8 cellular contexts compared by ENCODE assay signal in genomic region chr18:44826418-44827259, GRCh38.
DNase-seq lines count a peak whose midpoint lies in the region; ATAC-seq and TF ChIP-seq lines count a peak whose summit lies in the region.

No MANE protein-coding gene starts in this region.

- CTCF ChIA-PET in activated naive CD4-positive, alpha-beta T cell treated with anti-CD3 and anti-CD28 coated beads, Interleukin-2, amount 10 ng/mL, durations not matched to agents 7 days and 5 days (lab: Charles Lee): interaction anchor here (0.7 kb wide), 1 partner anchor 142 kb away, joined by 3 read pairs; no protein-coding TSS in a partner anchor

- DNase-seq in DMS53 treated with DMSO at 0.1 percent for 48 hours (lab: John Stamatoyannopoulos, UW; ENCODE audit: unreplicated experiment) (peak; percentile 66), NCI-H446 treated with DMSO at 0.1 percent for 48 hours (lab: John Stamatoyannopoulos, UW) (peak; percentile 87), endothelial cell (ENCODE audit: low spot score) (no peak)
- DNase-seq in stimulated activated CD4-positive, alpha-beta T cell treated with anti-CD3 and anti-CD28 coated beads, Interleukin-4, amount 100 ng/mL, for 1 hour: no peak
- no peak for DNase-seq in activated naive CD4-positive, alpha-beta T cell treated with anti-CD3 and anti-CD28 coated beads, Interleukin-2, amount 10 ng/mL, durations not matched to agents 7 days and 5 days

- peak overlapping the region; percentile 57 for H3K27ac Mint-ChIP-seq in endothelial cell (ENCODE audit: unreplicated experiment)
- no peak overlapping the region for H3K27ac Mint-ChIP-seq in activated naive CD4-positive, alpha-beta T cell treated with anti-CD3 and anti-CD28 coated beads, Interleukin-2, amount 10 ng/mL, durations not matched to agents 7 days and 5 days

- peaks cover 9 to 25% of the 10 kb centered on the region in 2 donors for H3K4me1 ChIP-seq in mucosa of rectum (ENCODE audit: control insufficient read depth in 2 of 2, insufficient read depth in 2 of 2, low read length in 2 of 2)

- H3K9ac ChIP-seq in mucosa of rectum (ENCODE audit: low read depth in 1 of 2, low read length in 2 of 2): peak overlapping the region in 1 of 2 donors; percentile 16

- no peak for TF ChIP-seq CTCF in endothelial cell (IDR thresholded peaks at IDR 0.05; ENCODE audit: unreplicated experiment)

- no peak overlapping the region for H3K4me3 ChIP-seq in mucosa of rectum (ENCODE audit: low read length in 2 of 2)

- H3K36me3 Mint-ChIP-seq in endothelial cell (ENCODE audit: low read depth, unreplicated experiment): peaks cover 3% of the 10 kb centered on the region
- H3K36me3 Mint-ChIP-seq in activated naive CD4-positive, alpha-beta T cell treated with anti-CD3 and anti-CD28 coated beads, Interleukin-2, amount 10 ng/mL, durations not matched to agents 7 days and 5 days: no peaks in the 10 kb centered on the region

- peaks cover 62% of the 10 kb centered on the region for H3K4me1 Mint-ChIP-seq in endothelial cell (ENCODE audit: unreplicated experiment)
- peaks cover 6% of the 10 kb centered on the region for H3K4me1 Mint-ChIP-seq in activated naive CD4-positive, alpha-beta T cell treated with anti-CD3 and anti-CD28 coated beads, Interleukin-2, amount 10 ng/mL, durations not matched to agents 7 days and 5 days

- ATAC-seq in GM19397 (IDR thresholded peaks at IDR 0.05; ENCODE audit: unreplicated experiment) (no peak), GM21447 (IDR thresholded peaks at IDR 0.05; ENCODE audit: unreplicated experiment) (no peak)

- no peaks in the 10 kb centered on the region for H3K9me3 Mint-ChIP-seq in endothelial cell (ENCODE audit: unreplicated experiment)
- H3K9me3 Mint-ChIP-seq in activated naive CD4-positive, alpha-beta T cell treated with anti-CD3 and anti-CD28 coated beads, Interleukin-2, amount 10 ng/mL, durations not matched to agents 7 days and 5 days: no peaks in the 10 kb centered on the region

- peak overlapping the region; percentile 50 to 65 for H3K27ac ChIP-seq in mucosa of rectum (ENCODE audit: low read depth in 2 of 2, low read length in 2 of 2)

- no peaks in the 10 kb centered on the region for H3K27me3 Mint-ChIP-seq in endothelial cell (ENCODE audit: unreplicated experiment)
- peaks cover 26% of the 10 kb centered on the region for H3K27me3 Mint-ChIP-seq in activated naive CD4-positive, alpha-beta T cell treated with anti-CD3 and anti-CD28 coated beads, Interleukin-2, amount 10 ng/mL, durations not matched to agents 7 days and 5 days

- no peaks in the 10 kb centered on the region for H3K27me3 ChIP-seq in mucosa of rectum (ENCODE audit: control insufficient read depth in 2 of 2, insufficient read depth in 2 of 2, low read length in 2 of 2)

- H3K4me3 Mint-ChIP-seq in endothelial cell (ENCODE audit: unreplicated experiment): no peak overlapping the region
- no peak overlapping the region for H3K4me3 Mint-ChIP-seq in activated naive CD4-positive, alpha-beta T cell treated with anti-CD3 and anti-CD28 coated beads, Interleukin-2, amount 10 ng/mL, durations not matched to agents 7 days and 5 days

- no peaks in the 10 kb centered on the region for H3K36me3 ChIP-seq in mucosa of rectum (ENCODE audit: control insufficient read depth in 2 of 2, insufficient read depth in 2 of 2, low read length in 2 of 2)

- H3K9me3 ChIP-seq in mucosa of rectum (ENCODE audit: control insufficient read depth in 2 of 2, low read length in 2 of 2): no peaks in the 10 kb centered on the region

Comparison
In these comparisons a context has a peak if more than half of its experiments do, and no peak if none do; other contexts are left out.
1. DNase-seq: peak in DMS53 treated with DMSO at 0.1 percent for 48 hours (single experiment) and NCI-H446 treated with DMSO at 0.1 percent for 48 hours (single experiment); none in endothelial cell (single experiment), stimulated activated CD4-positive, alpha-beta T cell treated with anti-CD3 and anti-CD28 coated beads, Interleukin-4, amount 100 ng/mL, for 1 hour (single experiment) and activated naive CD4-positive, alpha-beta T cell treated with anti-CD3 and anti-CD28 coated beads, Interleukin-2, amount 10 ng/mL, durations not matched to agents 7 days and 5 days (single experiment).